Comparison of ENCODE assay signal across 8 cellular contexts in the genomic region with DNA sequence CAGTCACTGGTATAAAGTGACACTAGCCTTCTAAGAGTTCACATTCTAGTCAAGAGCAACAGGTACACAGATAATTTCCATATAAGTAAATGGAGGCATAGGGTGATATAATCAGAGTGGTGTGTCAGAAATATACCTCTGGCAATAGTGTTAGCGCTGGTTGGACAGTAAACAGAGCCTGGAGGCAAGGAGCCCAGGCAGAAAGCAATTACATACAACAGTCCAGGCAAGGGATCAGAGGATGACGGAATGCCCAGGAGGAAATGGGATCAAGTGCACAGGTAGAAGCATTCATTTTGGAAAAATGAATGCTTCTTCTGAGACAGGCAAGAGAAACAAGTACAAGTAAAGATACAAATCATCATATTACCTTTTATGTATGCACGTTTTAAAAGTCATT. TPM values are rescaled to one million over a fixed set of nuclear protein-coding genes. Genes with fewer than 3 reads are reported as not detected.
"Had no signal": no experiment of that assay in that cellular context is flagged by ENCODE, and none has a peak within 500 bp of the region (broad histone marks: within the 10 kb centered on the region; RNA-seq: fewer than 3 reads in every experiment).

No MANE protein-coding gene starts in this region.

- H3K36me3 Mint-ChIP-seq: IgD-negative memory B cell had no signal

- H3K4me3 ChIP-seq: GM23248, HAP-1 had no signal

- H3K9ac ChIP-seq: GM23248 had no signal

- H3K27ac ChIP-seq: GM23248 had no signal

- H3K4me1 ChIP-seq: HAP-1 had no signal

- ATAC-seq: HCT116 had no signal

- H2AFZ ChIP-seq: GM23248 had no signal

- H3K4me1 Mint-ChIP-seq: IgD-negative memory B cell had no signal

- H3K4me3 Mint-ChIP-seq: IgD-negative memory B cell had no signal

- DNase-seq: GM23248, GOT3, H7, KBM-7 had no signal

- H3K9me3 Mint-ChIP-seq: IgD-negative memory B cell had no signal

- H3K36me3 ChIP-seq: HAP-1 had no signal

- H3K9me3 ChIP-seq: HAP-1 had no signal

- H3K27ac Mint-ChIP-seq: IgD-negative memory B cell had no signal

RNA-seq across cellular contexts. Expression of a gene that starts 36.2 kb away (rescaled TPM):
- total RNA-seq: GM23248, H7, HT-29 had no signal
- polyA plus RNA-seq: GM23248, IgD-negative memory B cell had no signal
